In genomic region chr19:10718205-10719196, GRCh38 we compare ENCODE assay signal across 8 cellular contexts. TPM values are rescaled to one million over a fixed set of nuclear protein-coding genes. Genes with fewer than 3 reads are reported as not detected.
A peak's percentile ranks its signal among the peaks of the same experiment; 100 is the strongest.
DNase-seq lines count a peak whose midpoint lies in the region; ATAC-seq and TF ChIP-seq lines count a peak whose summit lies in the region.

No MANE protein-coding gene starts in this region.

- peak overlapping the region; percentile 89 for H3K27ac Mint-ChIP-seq in CD4-positive, alpha-beta T cell
- peak overlapping the region; percentile 94 to 95 for H3K27ac Mint-ChIP-seq in effector memory CD8-positive, alpha-beta T cell

- CTCF ChIA-PET in CD4-positive, alpha-beta T cell (lab: Charles Lee), result interaction anchor here (0.7 to 5.2 kb wide), 19 partner anchors 13 to 165 kb away, joined by 3 to 45 read pairs (median 6); partner anchors contain the start of genes QTRT1 and TMED1

- ATAC-seq in CD4-positive, alpha-beta T cell (ENCODE audit: poor library complexity), result no peak
- ATAC-seq in GM21360 (IDR thresholded peaks at IDR 0.05; ENCODE audit: unreplicated experiment), result peak; percentile 12
- ATAC-seq in effector memory CD8-positive, alpha-beta T cell (replicated peaks), result peak; percentile 11
- no peak for ATAC-seq in stimulated activated naive CD8-positive, alpha-beta T cell treated with anti-CD3 and anti-CD28 coated beads, Interleukin-15, Interleukin-2, amounts not matched to agents 100 U/mL and 50 U/mL, for 24 hours

- peaks cover 16% of the 10 kb centered on the region for H3K36me3 Mint-ChIP-seq in CD4-positive, alpha-beta T cell (ENCODE audit: low read depth)
- H3K36me3 Mint-ChIP-seq in effector memory CD8-positive, alpha-beta T cell (ENCODE audit: insufficient read depth), result peaks cover 30% of the 10 kb centered on the region

- 2% methylated on average over 68 to 70 of the region's 70 CpGs for WGBS in mesodermal cell (ENCODE audit: insufficient coverage in 2 of 2), 2 experiments

- H3K4me1 Mint-ChIP-seq in CD4-positive, alpha-beta T cell (ENCODE audit: low read depth), result peaks cover 48% of the 10 kb centered on the region
- peaks cover 38 to 42% of the 10 kb centered on the region in 2 donors for H3K4me1 Mint-ChIP-seq in effector memory CD8-positive, alpha-beta T cell (ENCODE audit: low read depth in 2 of 2)

- H3K4me3 ChIP-seq in mesodermal cell (ENCODE audit: extremely low read depth, insufficient read depth, low read length, poor library complexity, severe bottlenecking), result peak overlapping the region; percentile 82

- H3K4me3 Mint-ChIP-seq in CD4-positive, alpha-beta T cell, result peak overlapping the region; percentile 96
- peak overlapping the region; percentile 98 for H3K4me3 Mint-ChIP-seq in effector memory CD8-positive, alpha-beta T cell

- DNase-seq in CD4-positive, alpha-beta T cell, result peak; percentile 30 to 66 (median 39)
- DNase-seq in KG1 (lab: John Stamatoyannopoulos, UW) (peak; percentile 37), SW480 (ENCODE audit: low spot score) (no peak)
- DNase-seq in activated CD4-positive, alpha-beta T cell treated with anti-CD3 and anti-CD28 coated beads, Interleukin-2, amount 50 U/mL, for 48 hours, result peak; percentile 60 to 63
- DNase-seq in effector memory CD8-positive, alpha-beta T cell, result peak; percentile 32 to 37 (median 36)
- peak; percentile 70 for DNase-seq in stimulated activated naive CD8-positive, alpha-beta T cell treated with anti-CD3 and anti-CD28 coated beads, Interleukin-15, Interleukin-2, amounts not matched to agents 100 U/mL and 50 U/mL, for 24 hours

- intact Hi-C loops in CD4-positive, alpha-beta T cell (cut with DNase I, micrococcal nuclease), result no loop called here

- no peak for TF ChIP-seq CTCF in CD4-positive, alpha-beta T cell (IDR thresholded peaks at IDR 0.05)

- H3K27me3 ChIP-seq in CD4-positive, alpha-beta T cell (ENCODE audit: control insufficient read depth, insufficient read depth, low read length), result no peaks in the 10 kb centered on the region

- H3K27me3 Mint-ChIP-seq in CD4-positive, alpha-beta T cell, result no peaks in the 10 kb centered on the region
- no peaks in the 10 kb centered on the region for H3K27me3 Mint-ChIP-seq in effector memory CD8-positive, alpha-beta T cell

- peaks cover 21% of the 10 kb centered on the region for H3K36me3 ChIP-seq in mesodermal cell (ENCODE audit: control insufficient read depth, insufficient read depth, low read length)

- POLR2A ChIA-PET in CD4-positive, alpha-beta T cell (lab: Charles Lee), result interaction anchor here (0.6 to 3.9 kb wide), 25 partner anchors 13 to 622 kb away, joined by 3 to 80 read pairs (median 5); partner anchors contain the start of genes CARM1, KRI1, QTRT1 and TMED1

- H3K9me3 Mint-ChIP-seq in CD4-positive, alpha-beta T cell, result no peaks in the 10 kb centered on the region
- no peaks in the 10 kb centered on the region for H3K9me3 Mint-ChIP-seq in effector memory CD8-positive, alpha-beta T cell

- peak overlapping the region; percentile 87 for H3K27ac ChIP-seq in CD4-positive, alpha-beta T cell (ENCODE audit: low read depth, low read length)
- H3K27ac ChIP-seq in mesodermal cell (ENCODE audit: low read depth, low read length, severe bottlenecking), result peak overlapping the region; percentile 90

- H3K4me1 ChIP-seq in mesodermal cell (ENCODE audit: control insufficient read depth, insufficient read depth, low read length, poor library complexity, severe bottlenecking), result peaks cover 12% of the 10 kb centered on the region

- H3K9me3 ChIP-seq in CD4-positive, alpha-beta T cell (ENCODE audit: control insufficient read depth, low read length), result no peaks in the 10 kb centered on the region
- no peaks in the 10 kb centered on the region for H3K9me3 ChIP-seq in mesodermal cell (ENCODE audit: control insufficient read depth, low read length)

RNA-seq across cellular contexts. Expression of gene DNM2, which starts 0.6 kb away (rescaled TPM):
- total RNA-seq in CD4-positive, alpha-beta T cell, result 100 to 1,000 TPM; 279 to 286 TPM
- 99.8 TPM for polyA plus RNA-seq in mesodermal cell (2013, experiment 1 of 2)
- 90.0 TPM for polyA plus RNA-seq in mesodermal cell (2013, experiment 2 of 2)

RNA-seq across cellular contexts. Expression of gene QTRT1, which starts 17.3 kb away (rescaled TPM):
- 10 to 100 TPM; 48.6 to 53.3 TPM for total RNA-seq in CD4-positive, alpha-beta T cell
- polyA plus RNA-seq in mesodermal cell (2013, experiment 1 of 2), result 21.9 TPM
- 14.1 TPM for polyA plus RNA-seq in mesodermal cell (2013, experiment 2 of 2)

Comparison
In these comparisons a context has a peak if more than half of its experiments do, and no peak if none do; other contexts are left out.
1. ATAC-seq: peak in GM21360 (single experiment) and effector memory CD8-positive, alpha-beta T cell (single experiment); none in CD4-positive, alpha-beta T cell (single experiment) and stimulated activated naive CD8-positive, alpha-beta T cell treated with anti-CD3 and anti-CD28 coated beads, Interleukin-15, Interleukin-2, amounts not matched to agents 100 U/mL and 50 U/mL, for 24 hours (single experiment).